In the genomic region with DNA sequence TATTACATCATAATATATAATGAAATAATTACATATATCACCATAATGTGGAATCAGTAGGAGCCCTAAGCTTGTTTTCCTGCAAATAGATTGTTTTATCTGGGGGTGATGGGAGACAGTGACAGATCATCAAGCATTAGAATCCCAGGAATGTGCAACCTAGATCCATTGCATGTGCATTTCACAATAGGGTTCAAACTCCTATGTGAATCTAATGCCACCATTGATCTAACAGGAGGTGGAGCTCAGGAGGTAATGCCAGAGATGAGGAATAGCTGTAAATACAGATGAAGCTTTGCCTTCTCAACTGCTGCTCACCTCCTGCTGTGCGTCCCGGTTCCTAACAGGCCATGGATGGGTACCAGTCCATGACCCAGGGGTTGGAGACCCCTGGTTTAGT, we compare ENCODE assay signal across 1 cellular context.
A peak's percentile ranks its signal among the peaks of the same experiment; 100 is the strongest.
TF ChIP-seq lines count a peak whose summit lies in the region.

No MANE protein-coding gene starts in this region.

TF ChIP-seq in HepG2, 621 proteins besides CTCF, POLR2A, EP300 and RAD21 (continued from another document and continues in another):
- TF ChIP-seq, protein P1, sequence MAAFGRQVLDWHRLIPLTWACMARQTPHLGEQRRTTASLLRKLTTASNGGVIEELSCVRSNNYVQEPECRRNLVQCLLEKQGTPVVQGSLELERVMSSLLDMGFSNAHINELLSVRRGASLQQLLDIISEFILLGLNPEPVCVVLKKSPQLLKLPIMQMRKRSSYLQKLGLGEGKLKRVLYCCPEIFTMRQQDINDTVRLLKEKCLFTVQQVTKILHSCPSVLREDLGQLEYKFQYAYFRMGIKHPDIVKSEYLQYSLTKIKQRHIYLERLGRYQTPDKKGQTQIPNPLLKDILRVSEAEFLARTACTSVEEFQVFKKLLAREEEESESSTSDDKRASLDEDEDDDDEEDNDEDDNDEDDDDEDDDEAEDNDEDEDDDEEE (CRISPR knock-in tag; IDR thresholded peaks at IDR 0.05) = no peak
- TF ChIP-seq, protein P2, sequence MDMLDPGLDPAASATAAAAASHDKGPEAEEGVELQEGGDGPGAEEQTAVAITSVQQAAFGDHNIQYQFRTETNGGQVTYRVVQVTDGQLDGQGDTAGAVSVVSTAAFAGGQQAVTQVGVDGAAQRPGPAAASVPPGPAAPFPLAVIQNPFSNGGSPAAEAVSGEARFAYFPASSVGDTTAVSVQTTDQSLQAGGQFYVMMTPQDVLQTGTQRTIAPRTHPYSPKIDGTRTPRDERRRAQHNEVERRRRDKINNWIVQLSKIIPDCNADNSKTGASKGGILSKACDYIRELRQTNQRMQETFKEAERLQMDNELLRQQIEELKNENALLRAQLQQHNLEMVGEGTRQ (IDR thresholded peaks at IDR 0.05; ENCODE audit: low read depth, low read length) = no peak
- TF ChIP-seq, protein P2 (CRISPR knock-in tag; IDR thresholded peaks at IDR 0.05; ENCODE audit: borderline replicate concordance) = no peak
- TF ChIP-seq, protein P3, sequence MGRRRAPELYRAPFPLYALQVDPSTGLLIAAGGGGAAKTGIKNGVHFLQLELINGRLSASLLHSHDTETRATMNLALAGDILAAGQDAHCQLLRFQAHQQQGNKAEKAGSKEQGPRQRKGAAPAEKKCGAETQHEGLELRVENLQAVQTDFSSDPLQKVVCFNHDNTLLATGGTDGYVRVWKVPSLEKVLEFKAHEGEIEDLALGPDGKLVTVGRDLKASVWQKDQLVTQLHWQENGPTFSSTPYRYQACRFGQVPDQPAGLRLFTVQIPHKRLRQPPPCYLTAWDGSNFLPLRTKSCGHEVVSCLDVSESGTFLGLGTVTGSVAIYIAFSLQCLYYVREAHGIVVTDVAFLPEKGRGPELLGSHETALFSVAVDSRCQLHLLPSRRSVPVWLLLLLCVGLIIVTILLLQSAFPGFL (CRISPR knock-in tag; IDR thresholded peaks at IDR 0.05) = no peak
- TF ChIP-seq SRF (IDR thresholded peaks at IDR 0.05; ENCODE audit: low read depth, low read length) = no peak
- TF ChIP-seq, protein P4, sequence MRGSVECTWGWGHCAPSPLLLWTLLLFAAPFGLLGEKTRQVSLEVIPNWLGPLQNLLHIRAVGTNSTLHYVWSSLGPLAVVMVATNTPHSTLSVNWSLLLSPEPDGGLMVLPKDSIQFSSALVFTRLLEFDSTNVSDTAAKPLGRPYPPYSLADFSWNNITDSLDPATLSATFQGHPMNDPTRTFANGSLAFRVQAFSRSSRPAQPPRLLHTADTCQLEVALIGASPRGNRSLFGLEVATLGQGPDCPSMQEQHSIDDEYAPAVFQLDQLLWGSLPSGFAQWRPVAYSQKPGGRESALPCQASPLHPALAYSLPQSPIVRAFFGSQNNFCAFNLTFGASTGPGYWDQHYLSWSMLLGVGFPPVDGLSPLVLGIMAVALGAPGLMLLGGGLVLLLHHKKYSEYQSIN (CRISPR knock-in tag; IDR thresholded peaks at IDR 0.05; ENCODE audit: borderline replicate concordance) = no peak
- TF ChIP-seq ZNF263 (CRISPR knock-in tag; IDR thresholded peaks at IDR 0.05) = no peak
- peak; percentile 39; the same call in 1 of the 2 replicates for TF ChIP-seq HNF4G (IDR thresholded peaks at IDR 0.05; ENCODE audit: borderline replicate concordance, low read depth, low read length)
- no peak for TF ChIP-seq HNF4G (CRISPR knock-in tag; IDR thresholded peaks at IDR 0.05; ENCODE audit: borderline replicate concordance, low read depth)
- TF ChIP-seq, protein P5, sequence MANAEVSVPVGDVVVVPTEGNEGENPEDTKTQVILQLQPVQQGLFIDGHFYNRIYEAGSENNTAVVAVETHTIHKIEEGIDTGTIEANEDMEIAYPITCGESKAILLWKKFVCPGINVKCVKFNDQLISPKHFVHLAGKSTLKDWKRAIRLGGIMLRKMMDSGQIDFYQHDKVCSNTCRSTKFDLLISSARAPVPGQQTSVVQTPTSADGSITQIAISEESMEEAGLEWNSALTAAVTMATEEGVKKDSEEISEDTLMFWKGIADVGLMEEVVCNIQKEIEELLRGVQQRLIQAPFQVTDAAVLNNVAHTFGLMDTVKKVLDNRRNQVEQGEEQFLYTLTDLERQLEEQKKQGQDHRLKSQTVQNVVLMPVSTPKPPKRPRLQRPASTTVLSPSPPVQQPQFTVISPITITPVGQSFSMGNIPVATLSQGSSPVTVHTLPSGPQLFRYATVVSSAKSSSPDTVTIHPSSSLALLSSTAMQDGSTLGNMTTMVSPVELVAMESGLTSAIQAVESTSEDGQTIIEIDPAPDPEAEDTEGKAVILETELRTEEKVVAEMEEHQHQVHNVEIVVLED (CRISPR knock-in tag; IDR thresholded peaks at IDR 0.05; ENCODE audit: borderline replicate concordance) = no peak
- no peak for TF ChIP-seq ZNF343 (CRISPR knock-in tag; IDR thresholded peaks at IDR 0.05)
- TF ChIP-seq ISX (CRISPR knock-in tag; conservative IDR thresholded peaks at IDR 0.05) = no peak
- TF ChIP-seq PRPF4 (IDR thresholded peaks at IDR 0.05; ENCODE audit: low read depth, low read length, poor library complexity, severe bottlenecking) = no peak
- TF ChIP-seq TEAD3 (CRISPR knock-in tag; optimal IDR thresholded peaks at IDR 0.05; ENCODE audit: borderline replicate concordance) = peak; percentile 96
- TF ChIP-seq ARNT2 (CRISPR knock-in tag; IDR thresholded peaks at IDR 0.05; ENCODE audit: low read depth) = no peak
- TF ChIP-seq, protein P6, sequence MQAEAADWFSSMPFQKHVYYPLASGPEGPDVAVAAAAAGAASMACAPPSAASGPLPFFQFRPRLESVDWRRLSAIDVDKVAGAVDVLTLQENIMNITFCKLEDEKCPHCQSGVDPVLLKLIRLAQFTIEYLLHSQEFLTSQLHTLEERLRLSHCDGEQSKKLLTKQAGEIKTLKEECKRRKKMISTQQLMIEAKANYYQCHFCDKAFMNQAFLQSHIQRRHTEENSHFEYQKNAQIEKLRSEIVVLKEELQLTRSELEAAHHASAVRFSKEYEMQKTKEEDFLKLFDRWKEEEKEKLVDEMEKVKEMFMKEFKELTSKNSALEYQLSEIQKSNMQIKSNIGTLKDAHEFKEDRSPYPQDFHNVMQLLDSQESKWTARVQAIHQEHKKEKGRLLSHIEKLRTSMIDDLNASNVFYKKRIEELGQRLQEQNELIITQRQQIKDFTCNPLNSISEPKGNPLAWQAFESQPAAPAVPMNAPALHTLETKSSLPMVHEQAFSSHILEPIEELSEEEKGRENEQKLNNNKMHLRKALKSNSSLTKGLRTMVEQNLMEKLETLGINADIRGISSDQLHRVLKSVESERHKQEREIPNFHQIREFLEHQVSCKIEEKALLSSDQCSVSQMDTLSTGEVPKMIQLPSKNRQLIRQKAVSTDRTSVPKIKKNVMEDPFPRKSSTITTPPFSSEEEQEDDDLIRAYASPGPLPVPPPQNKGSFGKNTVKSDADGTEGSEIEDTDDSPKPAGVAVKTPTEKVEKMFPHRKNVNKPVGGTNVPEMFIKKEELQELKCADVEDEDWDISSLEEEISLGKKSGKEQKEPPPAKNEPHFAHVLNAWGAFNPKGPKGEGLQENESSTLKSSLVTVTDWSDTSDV (CRISPR knock-in tag; IDR thresholded peaks at IDR 0.05) = no peak
- 0 out of 2 replicates have a peak, but pooled peaks have one; percentile 42 for TF ChIP-seq PITX1 (CRISPR knock-in tag; IDR thresholded peaks at IDR 0.05)
- TF ChIP-seq NRL (CRISPR knock-in tag; IDR thresholded peaks at IDR 0.05; ENCODE audit: borderline replicate concordance) = no peak
- no peak for TF ChIP-seq SOX6 (IDR thresholded peaks at IDR 0.05)
- TF ChIP-seq SOX6 (CRISPR knock-in tag; IDR thresholded peaks at IDR 0.05) = peak; percentile 38; the same call in 1 of the 2 replicates
- TF ChIP-seq, protein P7, sequence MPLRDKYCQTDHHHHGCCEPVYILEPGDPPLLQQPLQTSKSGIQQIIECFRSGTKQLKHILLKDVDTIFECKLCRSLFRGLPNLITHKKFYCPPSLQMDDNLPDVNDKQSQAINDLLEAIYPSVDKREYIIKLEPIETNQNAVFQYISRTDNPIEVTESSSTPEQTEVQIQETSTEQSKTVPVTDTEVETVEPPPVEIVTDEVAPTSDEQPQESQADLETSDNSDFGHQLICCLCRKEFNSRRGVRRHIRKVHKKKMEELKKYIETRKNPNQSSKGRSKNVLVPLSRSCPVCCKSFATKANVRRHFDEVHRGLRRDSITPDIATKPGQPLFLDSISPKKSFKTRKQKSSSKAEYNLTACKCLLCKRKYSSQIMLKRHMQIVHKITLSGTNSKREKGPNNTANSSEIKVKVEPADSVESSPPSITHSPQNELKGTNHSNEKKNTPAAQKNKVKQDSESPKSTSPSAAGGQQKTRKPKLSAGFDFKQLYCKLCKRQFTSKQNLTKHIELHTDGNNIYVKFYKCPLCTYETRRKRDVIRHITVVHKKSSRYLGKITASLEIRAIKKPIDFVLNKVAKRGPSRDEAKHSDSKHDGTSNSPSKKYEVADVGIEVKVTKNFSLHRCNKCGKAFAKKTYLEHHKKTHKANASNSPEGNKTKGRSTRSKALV (CRISPR knock-in tag; IDR thresholded peaks at IDR 0.05) = no peak
- no peak for TF ChIP-seq ZNF776 (CRISPR knock-in tag; IDR thresholded peaks at IDR 0.05)
- TF ChIP-seq TOPORS (CRISPR knock-in tag; IDR thresholded peaks at IDR 0.05) = no peak
- TF ChIP-seq ZNF329 (CRISPR knock-in tag; IDR thresholded peaks at IDR 0.05; ENCODE audit: low read depth) = no peak
- TF ChIP-seq, protein P8, sequence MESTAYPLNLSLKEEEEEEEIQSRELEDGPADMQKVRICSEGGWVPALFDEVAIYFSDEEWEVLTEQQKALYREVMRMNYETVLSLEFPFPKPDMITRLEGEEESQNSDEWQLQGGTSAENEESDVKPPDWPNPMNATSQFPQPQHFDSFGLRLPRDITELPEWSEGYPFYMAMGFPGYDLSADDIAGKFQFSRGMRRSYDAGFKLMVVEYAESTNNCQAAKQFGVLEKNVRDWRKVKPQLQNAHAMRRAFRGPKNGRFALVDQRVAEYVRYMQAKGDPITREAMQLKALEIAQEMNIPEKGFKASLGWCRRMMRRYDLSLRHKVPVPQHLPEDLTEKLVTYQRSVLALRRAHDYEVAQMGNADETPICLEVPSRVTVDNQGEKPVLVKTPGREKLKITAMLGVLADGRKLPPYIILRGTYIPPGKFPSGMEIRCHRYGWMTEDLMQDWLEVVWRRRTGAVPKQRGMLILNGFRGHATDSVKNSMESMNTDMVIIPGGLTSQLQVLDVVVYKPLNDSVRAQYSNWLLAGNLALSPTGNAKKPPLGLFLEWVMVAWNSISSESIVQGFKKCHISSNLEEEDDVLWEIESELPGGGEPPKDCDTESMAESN (CRISPR knock-in tag; conservative IDR thresholded peaks at IDR 0.05) = no peak
- TF ChIP-seq, protein P9, sequence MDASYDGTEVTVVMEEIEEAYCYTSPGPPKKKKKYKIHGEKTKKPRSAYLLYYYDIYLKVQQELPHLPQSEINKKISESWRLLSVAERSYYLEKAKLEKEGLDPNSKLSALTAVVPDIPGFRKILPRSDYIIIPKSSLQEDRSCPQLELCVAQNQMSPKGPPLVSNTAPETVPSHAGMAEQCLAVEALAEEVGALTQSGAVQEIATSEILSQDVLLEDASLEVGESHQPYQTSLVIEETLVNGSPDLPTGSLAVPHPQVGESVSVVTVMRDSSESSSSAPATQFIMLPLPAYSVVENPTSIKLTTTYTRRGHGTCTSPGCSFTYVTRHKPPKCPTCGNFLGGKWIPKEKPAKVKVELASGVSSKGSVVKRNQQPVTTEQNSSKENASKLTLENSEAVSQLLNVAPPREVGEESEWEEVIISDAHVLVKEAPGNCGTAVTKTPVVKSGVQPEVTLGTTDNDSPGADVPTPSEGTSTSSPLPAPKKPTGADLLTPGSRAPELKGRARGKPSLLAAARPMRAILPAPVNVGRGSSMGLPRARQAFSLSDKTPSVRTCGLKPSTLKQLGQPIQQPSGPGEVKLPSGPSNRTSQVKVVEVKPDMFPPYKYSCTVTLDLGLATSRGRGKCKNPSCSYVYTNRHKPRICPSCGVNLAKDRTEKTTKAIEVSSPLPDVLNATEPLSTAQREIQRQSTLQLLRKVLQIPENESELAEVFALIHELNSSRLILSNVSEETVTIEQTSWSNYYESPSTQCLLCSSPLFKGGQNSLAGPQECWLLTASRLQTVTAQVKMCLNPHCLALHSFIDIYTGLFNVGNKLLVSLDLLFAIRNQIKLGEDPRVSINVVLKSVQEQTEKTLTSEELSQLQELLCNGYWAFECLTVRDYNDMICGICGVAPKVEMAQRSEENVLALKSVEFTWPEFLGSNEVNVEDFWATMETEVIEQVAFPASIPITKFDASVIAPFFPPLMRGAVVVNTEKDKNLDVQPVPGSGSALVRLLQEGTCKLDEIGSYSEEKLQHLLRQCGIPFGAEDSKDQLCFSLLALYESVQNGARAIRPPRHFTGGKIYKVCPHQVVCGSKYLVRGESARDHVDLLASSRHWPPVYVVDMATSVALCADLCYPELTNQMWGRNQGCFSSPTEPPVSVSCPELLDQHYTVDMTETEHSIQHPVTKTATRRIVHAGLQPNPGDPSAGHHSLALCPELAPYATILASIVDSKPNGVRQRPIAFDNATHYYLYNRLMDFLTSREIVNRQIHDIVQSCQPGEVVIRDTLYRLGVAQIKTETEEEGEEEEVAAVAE (CRISPR knock-in tag; IDR thresholded peaks at IDR 0.05; ENCODE audit: borderline replicate concordance) = no peak
- no peak for TF ChIP-seq ZBTB42 (CRISPR knock-in tag; IDR thresholded peaks at IDR 0.05)
- 0 out of 2 replicates have a peak, but pooled peaks have one; percentile 8 for TF ChIP-seq BHLHE40 (IDR thresholded peaks at IDR 0.05; ENCODE audit: low read length)
- TF ChIP-seq ZNF326 (CRISPR knock-in tag; IDR thresholded peaks at IDR 0.05; ENCODE audit: borderline replicate concordance) = no peak
- 0 out of 2 replicates have a peak, but pooled peaks have one; percentile 36 for TF ChIP-seq SP5 (CRISPR knock-in tag; IDR thresholded peaks at IDR 0.05; ENCODE audit: borderline replicate concordance, low read depth)
- 0 out of 2 replicates have a peak, but pooled peaks have one; percentile 18 for TF ChIP-seq NCOA2 (CRISPR knock-in tag; IDR thresholded peaks at IDR 0.05)
- TF ChIP-seq ZNF10 (CRISPR knock-in tag; IDR thresholded peaks at IDR 0.05; ENCODE audit: borderline replicate concordance, low read depth) = no peak
- no peak for TF ChIP-seq NR2F6 (IDR thresholded peaks at IDR 0.05)
- no peak for TF ChIP-seq NR2F6 (CRISPR knock-in tag; IDR thresholded peaks at IDR 0.05)
- TF ChIP-seq ELF1 (CRISPR knock-in tag; IDR thresholded peaks at IDR 0.05) = no peak
- TF ChIP-seq MEF2D (CRISPR knock-in tag; IDR thresholded peaks at IDR 0.05) = no peak
- TF ChIP-seq, protein P10, sequence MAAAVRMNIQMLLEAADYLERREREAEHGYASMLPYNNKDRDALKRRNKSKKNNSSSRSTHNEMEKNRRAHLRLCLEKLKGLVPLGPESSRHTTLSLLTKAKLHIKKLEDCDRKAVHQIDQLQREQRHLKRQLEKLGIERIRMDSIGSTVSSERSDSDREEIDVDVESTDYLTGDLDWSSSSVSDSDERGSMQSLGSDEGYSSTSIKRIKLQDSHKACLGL (CRISPR knock-in tag; IDR thresholded peaks at IDR 0.05) = no peak
- no peak for TF ChIP-seq STAG1 (CRISPR knock-in tag; IDR thresholded peaks at IDR 0.05)
